1 cellular context compared by ENCODE assay signal in genomic region chr15:74133703-74134386, GRCh38.
A peak's percentile ranks its signal among the peaks of the same experiment; 100 is the strongest.
TF ChIP-seq lines count a peak whose summit lies in the region.

No MANE protein-coding gene starts in this region.

TF ChIP-seq in WTC11, 78 proteins besides CTCF, POLR2A, EP300 and RAD21 (continued from another document):
- no peak; the same call in 1 of the 2 replicates for TF ChIP-seq ARID4B (CRISPR knock-in tag; IDR thresholded peaks at IDR 0.05; ENCODE audit: borderline replicate concordance)
- no peak; the same call in 1 of the 2 replicates for TF ChIP-seq ELF4 (CRISPR knock-in tag; IDR thresholded peaks at IDR 0.05; ENCODE audit: low read depth)
- TF ChIP-seq MYBL2 (CRISPR knock-in tag; IDR thresholded peaks at IDR 0.05), result 0 out of 2 replicates have a peak, but pooled peaks have one; percentile 22
- TF ChIP-seq, protein P1, sequence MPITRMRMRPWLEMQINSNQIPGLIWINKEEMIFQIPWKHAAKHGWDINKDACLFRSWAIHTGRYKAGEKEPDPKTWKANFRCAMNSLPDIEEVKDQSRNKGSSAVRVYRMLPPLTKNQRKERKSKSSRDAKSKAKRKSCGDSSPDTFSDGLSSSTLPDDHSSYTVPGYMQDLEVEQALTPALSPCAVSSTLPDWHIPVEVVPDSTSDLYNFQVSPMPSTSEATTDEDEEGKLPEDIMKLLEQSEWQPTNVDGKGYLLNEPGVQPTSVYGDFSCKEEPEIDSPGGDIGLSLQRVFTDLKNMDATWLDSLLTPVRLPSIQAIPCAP (CRISPR knock-in tag; IDR thresholded peaks at IDR 0.05), result no peak
- TF ChIP-seq ZBTB21 (CRISPR knock-in tag; IDR thresholded peaks at IDR 0.05; ENCODE audit: borderline replicate concordance), result no peak
- TF ChIP-seq ETV6 (CRISPR knock-in tag; IDR thresholded peaks at IDR 0.05), result no peak
- TF ChIP-seq JAZF1 (CRISPR knock-in tag; IDR thresholded peaks at IDR 0.05), result no peak
- TF ChIP-seq, protein P2, sequence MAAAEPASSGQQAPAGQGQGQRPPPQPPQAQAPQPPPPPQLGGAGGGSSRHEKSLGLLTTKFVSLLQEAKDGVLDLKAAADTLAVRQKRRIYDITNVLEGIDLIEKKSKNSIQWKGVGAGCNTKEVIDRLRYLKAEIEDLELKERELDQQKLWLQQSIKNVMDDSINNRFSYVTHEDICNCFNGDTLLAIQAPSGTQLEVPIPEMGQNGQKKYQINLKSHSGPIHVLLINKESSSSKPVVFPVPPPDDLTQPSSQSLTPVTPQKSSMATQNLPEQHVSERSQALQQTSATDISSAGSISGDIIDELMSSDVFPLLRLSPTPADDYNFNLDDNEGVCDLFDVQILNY (CRISPR knock-in tag; IDR thresholded peaks at IDR 0.05), result no peak
- TF ChIP-seq MXD4 (CRISPR knock-in tag; IDR thresholded peaks at IDR 0.05; ENCODE audit: borderline replicate concordance), result no peak
- TF ChIP-seq, protein P3, sequence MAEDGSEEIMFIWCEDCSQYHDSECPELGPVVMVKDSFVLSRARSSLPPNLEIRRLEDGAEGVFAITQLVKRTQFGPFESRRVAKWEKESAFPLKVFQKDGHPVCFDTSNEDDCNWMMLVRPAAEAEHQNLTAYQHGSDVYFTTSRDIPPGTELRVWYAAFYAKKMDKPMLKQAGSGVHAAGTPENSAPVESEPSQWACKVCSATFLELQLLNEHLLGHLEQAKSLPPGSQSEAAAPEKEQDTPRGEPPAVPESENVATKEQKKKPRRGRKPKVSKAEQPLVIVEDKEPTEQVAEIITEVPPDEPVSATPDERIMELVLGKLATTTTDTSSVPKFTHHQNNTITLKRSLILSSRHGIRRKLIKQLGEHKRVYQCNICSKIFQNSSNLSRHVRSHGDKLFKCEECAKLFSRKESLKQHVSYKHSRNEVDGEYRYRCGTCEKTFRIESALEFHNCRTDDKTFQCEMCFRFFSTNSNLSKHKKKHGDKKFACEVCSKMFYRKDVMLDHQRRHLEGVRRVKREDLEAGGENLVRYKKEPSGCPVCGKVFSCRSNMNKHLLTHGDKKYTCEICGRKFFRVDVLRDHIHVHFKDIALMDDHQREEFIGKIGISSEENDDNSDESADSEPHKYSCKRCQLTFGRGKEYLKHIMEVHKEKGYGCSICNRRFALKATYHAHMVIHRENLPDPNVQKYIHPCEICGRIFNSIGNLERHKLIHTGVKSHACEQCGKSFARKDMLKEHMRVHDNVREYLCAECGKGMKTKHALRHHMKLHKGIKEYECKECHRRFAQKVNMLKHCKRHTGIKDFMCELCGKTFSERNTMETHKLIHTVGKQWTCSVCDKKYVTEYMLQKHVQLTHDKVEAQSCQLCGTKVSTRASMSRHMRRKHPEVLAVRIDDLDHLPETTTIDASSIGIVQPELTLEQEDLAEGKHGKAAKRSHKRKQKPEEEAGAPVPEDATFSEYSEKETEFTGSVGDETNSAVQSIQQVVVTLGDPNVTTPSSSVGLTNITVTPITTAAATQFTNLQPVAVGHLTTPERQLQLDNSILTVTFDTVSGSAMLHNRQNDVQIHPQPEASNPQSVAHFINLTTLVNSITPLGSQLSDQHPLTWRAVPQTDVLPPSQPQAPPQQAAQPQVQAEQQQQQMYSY (CRISPR knock-in tag; IDR thresholded peaks at IDR 0.05), result no peak
- no peak for TF ChIP-seq HMGXB4 (CRISPR knock-in tag; IDR thresholded peaks at IDR 0.05)
- TF ChIP-seq, protein P4, sequence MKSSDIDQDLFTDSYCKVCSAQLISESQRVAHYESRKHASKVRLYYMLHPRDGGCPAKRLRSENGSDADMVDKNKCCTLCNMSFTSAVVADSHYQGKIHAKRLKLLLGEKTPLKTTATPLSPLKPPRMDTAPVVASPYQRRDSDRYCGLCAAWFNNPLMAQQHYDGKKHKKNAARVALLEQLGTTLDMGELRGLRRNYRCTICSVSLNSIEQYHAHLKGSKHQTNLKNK (CRISPR knock-in tag; IDR thresholded peaks at IDR 0.05), result no peak
- TF ChIP-seq IRF2 (CRISPR knock-in tag; IDR thresholded peaks at IDR 0.05; ENCODE audit: borderline replicate concordance, low read depth), result no peak
- no peak for TF ChIP-seq TEAD4 (CRISPR knock-in tag; IDR thresholded peaks at IDR 0.05)
- TF ChIP-seq FOXP1 (CRISPR knock-in tag; IDR thresholded peaks at IDR 0.05; ENCODE audit: borderline replicate concordance), result no peak; the same call in 1 of the 2 replicates
